ENCODE assay signal across 9 cellular contexts in the genomic region with DNA sequence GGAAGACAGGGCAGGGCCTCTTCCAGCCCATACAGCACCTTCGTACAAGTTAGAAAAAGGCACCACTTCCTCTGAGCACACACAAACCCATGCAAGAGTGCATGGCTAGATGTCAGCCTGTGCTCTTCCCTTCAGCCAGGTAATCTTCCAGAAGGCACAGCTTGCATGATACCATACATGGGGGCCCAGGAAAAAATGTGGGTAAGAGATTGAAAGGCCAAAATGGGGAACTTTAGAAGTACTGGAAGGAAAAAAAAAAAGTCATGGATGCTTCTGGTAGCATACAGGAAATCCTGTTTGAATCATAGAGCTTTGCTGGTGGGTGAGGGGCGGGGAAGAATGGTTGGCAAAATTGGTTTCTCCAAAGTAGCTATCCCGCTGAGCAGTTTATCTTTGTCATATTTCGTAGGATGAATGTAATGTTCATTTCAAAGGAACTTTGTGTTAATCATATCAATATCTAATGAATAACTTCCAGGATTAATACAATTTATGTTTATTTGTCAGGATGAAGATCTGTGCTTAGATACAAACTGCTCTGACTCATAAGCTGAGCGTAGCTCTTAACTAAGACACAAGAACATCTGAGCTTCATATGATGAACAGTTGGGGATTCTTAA.
A peak's percentile ranks its signal among the peaks of the same experiment; 100 is the strongest.
DNase-seq lines count a peak whose midpoint lies in the region; ATAC-seq and TF ChIP-seq lines count a peak whose summit lies in the region.
"Had no signal": no experiment of that assay in that cellular context is flagged by ENCODE, and none has a peak within 500 bp of the region (broad histone marks: within the 10 kb centered on the region; RNA-seq: fewer than 3 reads in every experiment).

No MANE protein-coding gene starts in this region.

- TF ChIP-seq POLR2A in upper lobe of left lung (IDR thresholded peaks at IDR 0.05), result no peak

- no peak for TF ChIP-seq EP300 in upper lobe of left lung (IDR thresholded peaks at IDR 0.05)

- no peak overlapping the region for H3K4me2 ChIP-seq in fibroblast of lung (ENCODE audit: extremely low read depth, insufficient read depth, low read length)

- no peak overlapping the region for H3K9ac ChIP-seq in fibroblast of lung (ENCODE audit: insufficient read depth, low read length)

- no peaks in the 10 kb centered on the region for H3K36me3 ChIP-seq in fibroblast of lung (ENCODE audit: control insufficient read depth, insufficient read depth, low read length)
- no peaks in the 10 kb centered on the region for H3K36me3 ChIP-seq in upper lobe of left lung

- no peak overlapping the region for H3K4me3 Mint-ChIP-seq in natural killer cell
- H3K4me3 Mint-ChIP-seq in natural killer cell treated with Interleukin-12 subunit alpha and Interleukin-12 subunit beta and Interleukin-15 and Interleukin-18, amount 100 ng/mL, for 72 hours, result no peak overlapping the region
- no peak overlapping the region for H3K4me3 Mint-ChIP-seq in T-helper 1 cell treated with Interleukin-12 subunit alpha and Interleukin-12 subunit beta and Interleukin-4 antibody, amounts not matched to agents 30 μg/mL and 1 μg/mL, for 36 hours

- H4K20me1 ChIP-seq in fibroblast of lung (ENCODE audit: control insufficient read depth, extremely low read depth, insufficient read depth, low read length), result no peaks in the 10 kb centered on the region

- H3K27me3 Mint-ChIP-seq in natural killer cell (ENCODE audit: low read depth in 2 of 2), result no peaks in the 10 kb centered on the region
- peaks cover 6% of the 10 kb centered on the region in 2 donors for H3K27me3 Mint-ChIP-seq in natural killer cell treated with Interleukin-12 subunit alpha and Interleukin-12 subunit beta and Interleukin-15 and Interleukin-18, amount 100 ng/mL, for 72 hours
- H3K27me3 Mint-ChIP-seq in T-helper 1 cell treated with Interleukin-12 subunit alpha and Interleukin-12 subunit beta and Interleukin-4 antibody, amounts not matched to agents 30 μg/mL and 1 μg/mL, for 36 hours (ENCODE audit: low read depth), result peaks cover 4% of the 10 kb centered on the region

- H3K27ac ChIP-seq in fibroblast of lung (ENCODE audit: insufficient read depth, low read length), result no peak overlapping the region
- peak overlapping the region; percentile 16 to 53 (median 40) for H3K27ac ChIP-seq in upper lobe of left lung

- no peaks in the 10 kb centered on the region for H3K9me3 ChIP-seq in fibroblast of lung (ENCODE audit: control insufficient read depth, insufficient read depth, low read depth, low read length)
- no peaks in the 10 kb centered on the region for H3K9me3 ChIP-seq in upper lobe of left lung

- 56 to 62% methylated on average over 5 of the region's 5 CpGs for WGBS in upper lobe of left lung, 2 donors

- H3K4me1 Mint-ChIP-seq in natural killer cell, result peaks cover 16% of the 10 kb centered on the region in 2 donors
- H3K4me1 Mint-ChIP-seq in natural killer cell treated with Interleukin-12 subunit alpha and Interleukin-12 subunit beta and Interleukin-15 and Interleukin-18, amount 100 ng/mL, for 72 hours (ENCODE audit: low read depth in 2 of 2), result peaks cover 9 to 13% of the 10 kb centered on the region in 2 donors
- peaks cover 23% of the 10 kb centered on the region for H3K4me1 Mint-ChIP-seq in T-helper 1 cell treated with Interleukin-12 subunit alpha and Interleukin-12 subunit beta and Interleukin-4 antibody, amounts not matched to agents 30 μg/mL and 1 μg/mL, for 36 hours (ENCODE audit: low read depth)

- H3K4me1 ChIP-seq in fibroblast of lung (ENCODE audit: control insufficient read depth, extremely low read depth, insufficient read depth, low read length), result no peaks in the 10 kb centered on the region
- H3K4me1 ChIP-seq in upper lobe of left lung, result peaks cover 15 to 27% (median 21%) of the 10 kb centered on the region in 4 donors

- H3K27me3 ChIP-seq in fibroblast of lung (ENCODE audit: control insufficient read depth, insufficient read depth, low read length) (no peaks in the 10 kb centered on the region), upper lobe of left lung (no peaks in the 10 kb centered on the region)

- ATAC-seq in natural killer cell, result no peak
- ATAC-seq in natural killer cell treated with Interleukin-12 subunit alpha and Interleukin-12 subunit beta and Interleukin-15 and Interleukin-18, amount 100 ng/mL, for 72 hours, result no peak
- peak in 1 of 2 donors; percentile 70 for ATAC-seq in upper lobe of left lung (ENCODE audit: low FRiP score in 2 of 2)

- H3K27ac Mint-ChIP-seq in natural killer cell, result no peak overlapping the region
- peak overlapping the region in 1 of 2 donors; percentile 13 for H3K27ac Mint-ChIP-seq in natural killer cell treated with Interleukin-12 subunit alpha and Interleukin-12 subunit beta and Interleukin-15 and Interleukin-18, amount 100 ng/mL, for 72 hours
- H3K27ac Mint-ChIP-seq in T-helper 1 cell treated with Interleukin-12 subunit alpha and Interleukin-12 subunit beta and Interleukin-4 antibody, amounts not matched to agents 30 μg/mL and 1 μg/mL, for 36 hours, result peak overlapping the region; percentile 80

- H2AFZ ChIP-seq in fibroblast of lung (ENCODE audit: low read length), result no peak overlapping the region

- H3K36me3 Mint-ChIP-seq in natural killer cell, result no peaks in the 10 kb centered on the region
- H3K36me3 Mint-ChIP-seq in natural killer cell treated with Interleukin-12 subunit alpha and Interleukin-12 subunit beta and Interleukin-15 and Interleukin-18, amount 100 ng/mL, for 72 hours, result no peaks in the 10 kb centered on the region
- peaks cover 9% of the 10 kb centered on the region for H3K36me3 Mint-ChIP-seq in T-helper 1 cell treated with Interleukin-12 subunit alpha and Interleukin-12 subunit beta and Interleukin-4 antibody, amounts not matched to agents 30 μg/mL and 1 μg/mL, for 36 hours (ENCODE audit: low read depth)

- intact Hi-C loops in natural killer cell (cut with micrococcal nuclease), result no loop called here

- DNase-seq in natural killer cell, result no peak
- DNase-seq in natural killer cell treated with Interleukin-12 subunit alpha and Interleukin-12 subunit beta and Interleukin-15 and Interleukin-18, amount 100 ng/mL, for 72 hours (ENCODE audit: low spot score), result no peak
- peak; percentile 15 to 23 for DNase-seq in fibroblast of lung (ENCODE audit: low read depth in 2 of 2)
- DNase-seq in upper lobe of left lung, result no peak
- no peak for DNase-seq in putamen (ENCODE audit: low spot score)
- no peak for DNase-seq in NK-92 (lab: John Stamatoyannopoulos, UW; ENCODE audit: unreplicated experiment)
- DNase-seq in NCI-H2081 treated with DMSO at 0.1 percent for 48 hours (lab: John Stamatoyannopoulos, UW), result no peak
- DNase-seq: mammary epithelial cell had no signal

- no peaks in the 10 kb centered on the region for H3K79me2 ChIP-seq in fibroblast of lung (ENCODE audit: control insufficient read depth, insufficient read depth, low read length)

- H3K4me3 ChIP-seq in fibroblast of lung (replicated peaks in 1 of 4; ENCODE audit: control extremely low read depth in 1 of 4, insufficient read depth in 1 of 4, low read depth in 3 of 4, low read length in 4 of 4) (no peak overlapping the region), upper lobe of left lung (no peak overlapping the region)

- TF ChIP-seq CTCF in natural killer cell (IDR thresholded peaks at IDR 0.05) (peak; percentile 5), fibroblast of lung (conservative IDR thresholded peaks at IDR 0.05 in 1 of 2, IDR thresholded peaks at IDR 0.05 in 1 of 2; ENCODE audit: low read depth in 1 of 2, low read length in 2 of 2) (no peak), upper lobe of left lung (IDR thresholded peaks at IDR 0.05) (no peak)

- no peaks in the 10 kb centered on the region for H3K9me3 Mint-ChIP-seq in natural killer cell
- no peaks in the 10 kb centered on the region for H3K9me3 Mint-ChIP-seq in natural killer cell treated with Interleukin-12 subunit alpha and Interleukin-12 subunit beta and Interleukin-15 and Interleukin-18, amount 100 ng/mL, for 72 hours
- peaks cover 5% of the 10 kb centered on the region for H3K9me3 Mint-ChIP-seq in T-helper 1 cell treated with Interleukin-12 subunit alpha and Interleukin-12 subunit beta and Interleukin-4 antibody, amounts not matched to agents 30 μg/mL and 1 μg/mL, for 36 hours

Comparison
In these comparisons a context has a peak if more than half of its experiments do, and no peak if none do; other contexts are left out.
1. DNase-seq: peak in fibroblast of lung (2 of 2); none in natural killer cell (single experiment), natural killer cell treated with Interleukin-12 subunit alpha and Interleukin-12 subunit beta and Interleukin-15 and Interleukin-18, amount 100 ng/mL, for 72 hours (single experiment), upper lobe of left lung (0 of 2), putamen (single experiment), NK-92 (single experiment) and NCI-H2081 treated with DMSO at 0.1 percent for 48 hours (single experiment).